Comparison of ENCODE assay signal across 7 cellular contexts in genomic region chrX:134026732-134027311, GRCh38. TPM values are rescaled to one million over a fixed set of nuclear protein-coding genes. Genes with fewer than 3 reads are reported as not detected.
A peak's percentile ranks its signal among the peaks of the same experiment; 100 is the strongest.
DNase-seq lines count a peak whose midpoint lies in the region; ATAC-seq, FAIRE-seq and TF ChIP-seq lines count a peak whose summit lies in the region.

No MANE protein-coding gene starts in this region.

- ATAC-seq in omental fat pad (ENCODE audit: low FRiP score), result peak; percentile 83

- H3K36me3 ChIP-seq in HUES64 (ENCODE audit: insufficient read depth, low read length) (no peaks in the 10 kb centered on the region), vagina (no peaks in the 10 kb centered on the region)

- no peaks in the 10 kb centered on the region for H3K9me3 ChIP-seq in HUES64 (ENCODE audit: insufficient read depth, low read depth, low read length)
- no peaks in the 10 kb centered on the region for H3K9me3 ChIP-seq in vagina

- DNase-seq in activated T-cell treated with anti-CD3 and anti-CD28 coated beads for 24 hours (ENCODE audit: low read depth), result peak; percentile 8
- peak; percentile 28 for DNase-seq in fibroblast of villous mesenchyme (ENCODE audit: low read depth)
- DNase-seq in omental fat pad (ENCODE audit: low spot score), result no peak
- no peak for DNase-seq in vagina (ENCODE audit: extremely low spot score in 2 of 2)
- no peak for DNase-seq in middle frontal gyrus (ENCODE audit: extremely low spot score, low spot score)

- TF ChIP-seq CTCF in fibroblast of villous mesenchyme (IDR thresholded peaks at IDR 0.05; ENCODE audit: insufficient read depth, low read depth, low read length) (peak; percentile 59), omental fat pad (IDR thresholded peaks at IDR 0.05) (no peak), vagina (IDR thresholded peaks at IDR 0.05) (peak in 1 of 3 experiments; percentile 32)

- intact Hi-C loops in vagina (cut with DNase I), result no loop called here

- H3K27ac ChIP-seq in HUES64 (ENCODE audit: low read depth, low read length) (no peak overlapping the region), vagina (no peak overlapping the region)

- peak; percentile 97 for FAIRE-seq in G401.6 (lab: Jason Lieb, UNC)

- H3K27me3 ChIP-seq in HUES64 (ENCODE audit: insufficient read depth, low read length), result no peaks in the 10 kb centered on the region
- no peaks in the 10 kb centered on the region for H3K27me3 ChIP-seq in vagina

- 2% methylated on average over 9 of the region's 10 CpGs for WGBS in HUES64

- no peak for TF ChIP-seq POLR2A in vagina (IDR thresholded peaks at IDR 0.05)

- H3K4me3 ChIP-seq in HUES64 (ENCODE audit: low read length) (peak overlapping the region; percentile 47), fibroblast of villous mesenchyme (ENCODE audit: low read depth, low read length) (no peak overlapping the region), vagina (no peak overlapping the region)

- no peak overlapping the region for H3K9ac ChIP-seq in HUES64 (ENCODE audit: low read depth, low read length)

- H3K4me1 ChIP-seq in HUES64 (ENCODE audit: insufficient read depth, low read length) (no peaks in the 10 kb centered on the region; the same call in 1 of the 2 replicates), vagina (no peaks in the 10 kb centered on the region)

RNA-seq across cellular contexts. Expression of gene GPC3, which starts 41.4 kb away (rescaled TPM):
- 61.5 TPM for polyA plus RNA-seq in HUES64 (2013, experiment 1 of 2)
- polyA plus RNA-seq in HUES64 (2013, experiment 2 of 2), result 75.8 TPM
- 0.32 TPM in 1 of 2 replicates, not detected in the other for total RNA-seq in fibroblast of villous mesenchyme
- total RNA-seq in omental fat pad, result 100 to 1,000 TPM in 1 of 4 donors, 10 to 100 TPM in 3; 48.9 to 146 (median 77.1) TPM
- 15.5 TPM for total RNA-seq in vagina

Comparison
In these comparisons a context has a peak if more than half of its experiments do, and no peak if none do; other contexts are left out.
1. DNase-seq: peak in activated T-cell treated with anti-CD3 and anti-CD28 coated beads for 24 hours (single experiment) and fibroblast of villous mesenchyme (single experiment); none in omental fat pad (single experiment), vagina (0 of 2) and middle frontal gyrus (single experiment).
2. RNA of gene GPC3, which starts 41.4 kb away (total RNA-seq): 48.9 to 146 TPM in omental fat pad and 15.5 TPM in vagina (single experiment); 0.32 TPM in fibroblast of villous mesenchyme; every median in the first group is over 10 times any median in the second.